In genomic region chrX:1537031-1537715, GRCh38 we compare ENCODE assay signal across 8 cellular contexts. TPM values are rescaled to one million over a fixed set of nuclear protein-coding genes. Genes with fewer than 3 reads are reported as not detected.
A peak's percentile ranks its signal among the peaks of the same experiment; 100 is the strongest.
DNase-seq lines count a peak whose midpoint lies in the region; ATAC-seq and TF ChIP-seq lines count a peak whose summit lies in the region.

A gene with protein sequence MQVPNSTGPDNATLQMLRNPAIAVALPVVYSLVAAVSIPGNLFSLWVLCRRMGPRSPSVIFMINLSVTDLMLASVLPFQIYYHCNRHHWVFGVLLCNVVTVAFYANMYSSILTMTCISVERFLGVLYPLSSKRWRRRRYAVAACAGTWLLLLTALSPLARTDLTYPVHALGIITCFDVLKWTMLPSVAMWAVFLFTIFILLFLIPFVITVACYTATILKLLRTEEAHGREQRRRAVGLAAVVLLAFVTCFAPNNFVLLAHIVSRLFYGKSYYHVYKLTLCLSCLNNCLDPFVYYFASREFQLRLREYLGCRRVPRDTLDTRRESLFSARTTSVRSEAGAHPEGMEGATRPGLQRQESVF (minus strand): TSS chrX:1537185. CDS start chrX:1466558, 70,627 bp downstream.

- peak within 1 kb of the TSS; percentile 82 to 100 (median 95) for H3K4me2 ChIP-seq in BLaER1 treated with 17β-estradiol and CSF1 and Interleukin-3, amounts not matched to agents 10 nM and 100 nM

- H3K4me3 ChIP-seq in BLaER1 treated with 17β-estradiol and CSF1 and Interleukin-3, amounts not matched to agents 10 nM and 100 nM, result peak within 1 kb of the TSS; percentile 68 to 98 (median 86)
- H3K4me3 ChIP-seq in SK-N-MC, result peak within 1 kb of the TSS; percentile 37; the same call in 1 of the 2 replicates
- H3K4me3 ChIP-seq in left lung, result peak within 1 kb of the TSS; percentile 15 to 52

- H4K20me1 ChIP-seq in BLaER1 treated with 17β-estradiol and CSF1 and Interleukin-3, amounts not matched to agents 10 nM and 100 nM, result peaks cover 0 to 27% (median 22%) of the 10 kb centered on the region in 11 experiments; a peak in 16 of 22 replicates

- no peak for TF ChIP-seq CTCF in left lung (IDR thresholded peaks at IDR 0.05)

- no peaks in the 10 kb centered on the region for H3K27me3 ChIP-seq in BLaER1 treated with 17β-estradiol and CSF1 and Interleukin-3, amounts not matched to agents 10 nM and 100 nM
- H3K27me3 ChIP-seq in left lung, result peaks cover 0 to 20% of the 10 kb centered on the region in 2 donors

- peaks cover 0 to 3% (median 0%) of the 10 kb centered on the region in 11 experiments; a peak in 3 of 22 replicates for H3K9me3 ChIP-seq in BLaER1 treated with 17β-estradiol and CSF1 and Interleukin-3, amounts not matched to agents 10 nM and 100 nM (replicated peaks in 1 of 11)
- H3K9me3 ChIP-seq in SK-N-MC (ENCODE audit: low read depth, low read length) (no peaks in the 10 kb centered on the region), left lung (no peaks in the 10 kb centered on the region)

- DNase-seq in SK-N-MC (ENCODE audit: low read depth, low spot score), result no peak
- DNase-seq in activated gamma-delta T cell treated with anti-CD3 and anti-CD28 coated beads, Interleukin-2, amount 50 U/mL, for 16 hours (ENCODE audit: low read depth), result peak; percentile 66
- DNase-seq in left lung, result peak; percentile 76 to 89
- DNase-seq in stimulated activated CD8-positive, alpha-beta memory T cell treated with anti-CD3 and anti-CD28 coated beads, Interleukin-2, amount 100 ng/mL, for 48 hours (ENCODE audit: low read depth in 2 of 2), result peak; percentile 63 to 70
- DNase-seq in NCI-H82 treated with DMSO at 0.1 percent for 48 hours (lab: John Stamatoyannopoulos, UW; ENCODE audit: unreplicated experiment), result no peak

- peak; percentile 43 for ATAC-seq in GM19043 (IDR thresholded peaks at IDR 0.05; ENCODE audit: low read depth, unreplicated experiment)
- peak; percentile 71 for ATAC-seq in HG03280 (IDR thresholded peaks at IDR 0.05; ENCODE audit: unreplicated experiment)
- ATAC-seq in left lung, result peak; percentile 69

- H3K27ac ChIP-seq in BLaER1 treated with 17β-estradiol and CSF1 and Interleukin-3, amounts not matched to agents 10 nM and 100 nM, result peak within 1 kb of the TSS; percentile 90 to 99 (median 96)
- H3K27ac ChIP-seq in SK-N-MC, result no peak within 1 kb of the TSS
- peak within 1 kb of the TSS; percentile 70 to 90 for H3K27ac ChIP-seq in left lung

- intact Hi-C loops in left lung (cut with DNase I), result no loop called here

- H3K9ac ChIP-seq in BLaER1 treated with 17β-estradiol and CSF1 and Interleukin-3, amounts not matched to agents 10 nM and 100 nM, result peak within 1 kb of the TSS; percentile 90 to 99 (median 93)
- no peak within 1 kb of the TSS for H3K9ac ChIP-seq in SK-N-MC (ENCODE audit: insufficient read length)

- H3K36me3 ChIP-seq in BLaER1 treated with 17β-estradiol and CSF1 and Interleukin-3, amounts not matched to agents 10 nM and 100 nM, result peaks cover 0 to 14% (median 8%) of the 10 kb centered on the region in 11 experiments; a peak in 14 of 22 replicates
- H3K36me3 ChIP-seq in SK-N-MC (ENCODE audit: insufficient read depth, low read length), result no peaks in the 10 kb centered on the region
- no peaks in the 10 kb centered on the region for H3K36me3 ChIP-seq in left lung

- H3K4me1 ChIP-seq in BLaER1 treated with 17β-estradiol and CSF1 and Interleukin-3, amounts not matched to agents 10 nM and 100 nM, result peaks cover 12 to 45% (median 37%) of the 10 kb centered on the region in 10 experiments; a peak in 18 of 20 replicates
- peaks cover 0 to 19% of the 10 kb centered on the region in 2 donors for H3K4me1 ChIP-seq in left lung

RNA-seq across cellular contexts. Expression of the gene that starts here (rescaled TPM):
- total RNA-seq in left lung, result 1 to 10 TPM; 1.5 to 6.9 TPM

Comparison
In these comparisons a context has a peak if more than half of its experiments do, and no peak if none do; other contexts are left out.
1. H3K4me3 ChIP-seq: peak in every context shown above with its lines; median percentile 86 in BLaER1 treated with 17β-estradiol and CSF1 and Interleukin-3, amounts not matched to agents 10 nM and 100 nM; 37 in SK-N-MC; 34 in left lung.
2. DNase-seq: peak in activated gamma-delta T cell treated with anti-CD3 and anti-CD28 coated beads, Interleukin-2, amount 50 U/mL, for 16 hours (single experiment), left lung (2 of 2) and stimulated activated CD8-positive, alpha-beta memory T cell treated with anti-CD3 and anti-CD28 coated beads, Interleukin-2, amount 100 ng/mL, for 48 hours (2 of 2); none in SK-N-MC (single experiment) and NCI-H82 treated with DMSO at 0.1 percent for 48 hours (single experiment).
3. Peak in every context shown above with its lines, with median percentiles within 50 percentile points of each other: ATAC-seq.